ENCODE assay signal across 9 cellular contexts in the genomic region with DNA sequence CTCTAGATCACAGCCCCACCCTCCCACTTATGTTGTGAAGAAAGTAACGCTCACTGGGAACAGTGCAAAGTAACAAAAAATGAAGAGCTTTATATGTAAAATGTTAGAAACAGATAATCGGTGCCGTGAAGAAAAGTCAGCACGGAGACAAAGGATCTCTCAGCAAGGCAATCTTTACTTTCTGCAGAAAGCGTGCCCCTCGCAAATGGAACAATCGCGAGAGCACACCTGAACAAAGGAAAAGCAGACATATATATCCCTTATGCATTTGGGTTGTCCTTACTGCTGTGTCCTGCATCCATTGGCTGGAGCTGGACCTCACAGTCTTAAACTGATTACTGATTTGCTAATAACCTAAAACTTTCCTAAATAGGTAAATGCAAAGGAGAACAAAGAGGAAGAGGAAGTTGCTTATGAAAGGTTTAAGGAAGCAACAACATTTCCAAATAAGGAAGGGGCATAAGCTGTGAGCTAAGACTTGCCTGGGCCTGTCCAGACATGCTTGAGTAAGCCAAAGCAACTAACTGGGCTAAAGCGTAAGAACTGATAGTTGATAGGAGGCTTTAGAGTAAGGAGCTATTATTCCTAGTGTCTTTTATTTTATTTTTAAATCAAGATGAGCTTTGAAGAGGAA.
DNase-seq lines count a peak whose midpoint lies in the region; ATAC-seq and TF ChIP-seq lines count a peak whose summit lies in the region.
"Had no signal": no experiment of that assay in that cellular context is flagged by ENCODE, and none has a peak within 500 bp of the region (broad histone marks: within the 10 kb centered on the region; RNA-seq: fewer than 3 reads in every experiment).

No MANE protein-coding gene starts in this region.

- H3K4me3 Mint-ChIP-seq in activated naive CD8-positive, alpha-beta T cell treated with anti-CD3 and anti-CD28 coated beads, Interleukin-2, amount 10 ng/mL, durations not matched to agents 7 days and 5 days: no peak overlapping the region
- H3K4me3 Mint-ChIP-seq in activated naive CD8-positive, alpha-beta T cell treated with anti-CD3 and anti-CD28 coated beads, Interleukin-2, amount 50 U/mL, for 24 hours: no peak overlapping the region
- no peak overlapping the region for H3K4me3 Mint-ChIP-seq in endodermal cell
- H3K4me3 Mint-ChIP-seq in stimulated activated naive B cell treated with anti-CD40 and anti-IgM and Interleukin-4, amounts not matched to agents 10 μg/mL and 1 μg/mL and 100 μg/mL, for 72 hours: no peak overlapping the region

- no peak overlapping the region for H3K27ac ChIP-seq in endodermal cell (ENCODE audit: low read depth, low read length)
- H3K27ac ChIP-seq: colonic mucosa had no signal

- no peaks in the 10 kb centered on the region for H3K27me3 Mint-ChIP-seq in activated naive CD8-positive, alpha-beta T cell treated with anti-CD3 and anti-CD28 coated beads, Interleukin-2, amount 10 ng/mL, durations not matched to agents 7 days and 5 days
- no peaks in the 10 kb centered on the region for H3K27me3 Mint-ChIP-seq in activated naive CD8-positive, alpha-beta T cell treated with anti-CD3 and anti-CD28 coated beads, Interleukin-2, amount 50 U/mL, for 24 hours
- H3K27me3 Mint-ChIP-seq in endodermal cell (ENCODE audit: insufficient read depth): no peaks in the 10 kb centered on the region
- no peaks in the 10 kb centered on the region for H3K27me3 Mint-ChIP-seq in stimulated activated naive B cell treated with anti-CD40 and anti-IgM and Interleukin-4, amounts not matched to agents 10 μg/mL and 1 μg/mL and 100 μg/mL, for 72 hours

- H3K27me3 ChIP-seq in endodermal cell (ENCODE audit: control insufficient read depth, insufficient read depth, low read length, poor library complexity, severe bottlenecking): no peaks in the 10 kb centered on the region
- H3K27me3 ChIP-seq: colonic mucosa had no signal

- peaks cover 26% of the 10 kb centered on the region for H3K9me3 ChIP-seq in endodermal cell (ENCODE audit: control insufficient read depth, low read length)
- H3K9me3 ChIP-seq: colonic mucosa had no signal

- H3K4me1 Mint-ChIP-seq in activated naive CD8-positive, alpha-beta T cell treated with anti-CD3 and anti-CD28 coated beads, Interleukin-2, amount 10 ng/mL, durations not matched to agents 7 days and 5 days: peaks cover 8% of the 10 kb centered on the region
- peaks cover 4% of the 10 kb centered on the region for H3K4me1 Mint-ChIP-seq in activated naive CD8-positive, alpha-beta T cell treated with anti-CD3 and anti-CD28 coated beads, Interleukin-2, amount 50 U/mL, for 24 hours
- no peaks in the 10 kb centered on the region for H3K4me1 Mint-ChIP-seq in endodermal cell
- peaks cover 3 to 6% of the 10 kb centered on the region in 2 donors for H3K4me1 Mint-ChIP-seq in stimulated activated naive B cell treated with anti-CD40 and anti-IgM and Interleukin-4, amounts not matched to agents 10 μg/mL and 1 μg/mL and 100 μg/mL, for 72 hours

- POLR2A ChIA-PET in activated naive CD8-positive, alpha-beta T cell treated with anti-CD3 and anti-CD28 coated beads, Interleukin-2, amount 10 ng/mL, durations not matched to agents 7 days and 5 days (lab: Charles Lee): no interaction called here

- H3K4me1 ChIP-seq in endodermal cell (ENCODE audit: control insufficient read depth, insufficient read depth, low read length): no peaks in the 10 kb centered on the region
- H3K4me1 ChIP-seq: colonic mucosa had no signal

- H3K4me3 ChIP-seq in endodermal cell (ENCODE audit: low read length): no peak overlapping the region
- H3K4me3 ChIP-seq: colonic mucosa had no signal

- H3K9ac ChIP-seq in endodermal cell (ENCODE audit: extremely low read depth, low read length, poor library complexity, severe bottlenecking): no peak overlapping the region

- WGBS in endodermal cell (ENCODE audit: insufficient coverage in 1 of 2, insufficient read length in 1 of 2), 2 experiments: 95 to 99% methylated on average over 7 to 9 of the region's 9 CpGs

- peaks cover 48% of the 10 kb centered on the region for H3K36me3 Mint-ChIP-seq in activated naive CD8-positive, alpha-beta T cell treated with anti-CD3 and anti-CD28 coated beads, Interleukin-2, amount 10 ng/mL, durations not matched to agents 7 days and 5 days
- peaks cover 39% of the 10 kb centered on the region for H3K36me3 Mint-ChIP-seq in activated naive CD8-positive, alpha-beta T cell treated with anti-CD3 and anti-CD28 coated beads, Interleukin-2, amount 50 U/mL, for 24 hours (ENCODE audit: low read depth)
- H3K36me3 Mint-ChIP-seq in endodermal cell (ENCODE audit: low read depth): peaks cover 71% of the 10 kb centered on the region
- H3K36me3 Mint-ChIP-seq in stimulated activated naive B cell treated with anti-CD40 and anti-IgM and Interleukin-4, amounts not matched to agents 10 μg/mL and 1 μg/mL and 100 μg/mL, for 72 hours: peaks cover 48 to 56% of the 10 kb centered on the region in 2 donors

- peak overlapping the region; percentile 77 for H3K27ac Mint-ChIP-seq in activated naive CD8-positive, alpha-beta T cell treated with anti-CD3 and anti-CD28 coated beads, Interleukin-2, amount 10 ng/mL, durations not matched to agents 7 days and 5 days
- H3K27ac Mint-ChIP-seq in activated naive CD8-positive, alpha-beta T cell treated with anti-CD3 and anti-CD28 coated beads, Interleukin-2, amount 50 U/mL, for 24 hours: no peak overlapping the region
- peak overlapping the region; percentile 72 for H3K27ac Mint-ChIP-seq in endodermal cell
- H3K27ac Mint-ChIP-seq in stimulated activated naive B cell treated with anti-CD40 and anti-IgM and Interleukin-4, amounts not matched to agents 10 μg/mL and 1 μg/mL and 100 μg/mL, for 72 hours: peak overlapping the region; percentile 81

- H3K9me3 Mint-ChIP-seq in activated naive CD8-positive, alpha-beta T cell treated with anti-CD3 and anti-CD28 coated beads, Interleukin-2, amount 10 ng/mL, durations not matched to agents 7 days and 5 days: peaks cover 5% of the 10 kb centered on the region
- H3K9me3 Mint-ChIP-seq in activated naive CD8-positive, alpha-beta T cell treated with anti-CD3 and anti-CD28 coated beads, Interleukin-2, amount 50 U/mL, for 24 hours: no peaks in the 10 kb centered on the region
- peaks cover 11% of the 10 kb centered on the region for H3K9me3 Mint-ChIP-seq in endodermal cell
- H3K9me3 Mint-ChIP-seq in stimulated activated naive B cell treated with anti-CD40 and anti-IgM and Interleukin-4, amounts not matched to agents 10 μg/mL and 1 μg/mL and 100 μg/mL, for 72 hours: peaks cover 8 to 10% of the 10 kb centered on the region in 2 donors

- no peak for DNase-seq in activated naive CD8-positive, alpha-beta T cell treated with anti-CD3 and anti-CD28 coated beads, Interleukin-2, amount 10 ng/mL, durations not matched to agents 7 days and 5 days
- DNase-seq in activated naive CD8-positive, alpha-beta T cell treated with anti-CD3 and anti-CD28 coated beads, Interleukin-2, amount 50 U/mL, for 24 hours: no peak
- peak; percentile 81 for DNase-seq in NOMO-1 treated with DMSO at 0.1 percent for 48 hours (lab: John Stamatoyannopoulos, UW; ENCODE audit: unreplicated experiment)
- DNase-seq in endodermal cell: no peak
- no peak for DNase-seq in stimulated activated naive B cell treated with anti-CD40 and anti-IgM and Interleukin-4, amounts not matched to agents 10 μg/mL and 1 μg/mL and 100 μg/mL, for 72 hours
- no peak for DNase-seq in NCI-H1694 (lab: John Stamatoyannopoulos, UW)
- DNase-seq: colonic mucosa had no signal

- H3K36me3 ChIP-seq in endodermal cell (ENCODE audit: control insufficient read depth, insufficient read depth, low read length): peaks cover 82% of the 10 kb centered on the region

- no peak for ATAC-seq in activated naive CD8-positive, alpha-beta T cell treated with anti-CD3 and anti-CD28 coated beads, Interleukin-2, amount 10 ng/mL, durations not matched to agents 7 days and 5 days (ENCODE audit: low read depth)
- ATAC-seq in activated naive CD8-positive, alpha-beta T cell treated with anti-CD3 and anti-CD28 coated beads, Interleukin-2, amount 50 U/mL, for 24 hours: no peak
- ATAC-seq in stimulated activated naive B cell treated with anti-CD40 and anti-IgM and Interleukin-4, amounts not matched to agents 10 μg/mL and 1 μg/mL and 100 μg/mL, for 72 hours (replicated peaks): no peak
- ATAC-seq in HG02571 (IDR thresholded peaks at IDR 0.05; ENCODE audit: unreplicated experiment): no peak
- ATAC-seq in GM18498 (IDR thresholded peaks at IDR 0.05; ENCODE audit: unreplicated experiment): no peak

- TF ChIP-seq CTCF in endodermal cell (conservative IDR thresholded peaks at IDR 0.05): no peak
